Comparison of ENCODE assay signal across 8 cellular contexts in genomic region chr3:52481819-52482521, GRCh38. TPM values are rescaled to one million over a fixed set of nuclear protein-coding genes. Genes with fewer than 3 reads are reported as not detected.
DNase-seq lines count a peak whose midpoint lies in the region; ATAC-seq and TF ChIP-seq lines count a peak whose summit lies in the region.

No MANE protein-coding gene starts in this region.

- no peak for TF ChIP-seq POLR2A in spleen (IDR thresholded peaks at IDR 0.05)

- H2AFZ ChIP-seq in DND-41 (ENCODE audit: low read depth, low read length) = no peak overlapping the region

- ATAC-seq in DND-41 (ENCODE audit: insufficient read depth, low read depth) (no peak), T-helper 17 cell (no peak), right cardiac atrium (no peak), GM21367 (IDR thresholded peaks at IDR 0.05; ENCODE audit: unreplicated experiment) (no peak), GM18498 (IDR thresholded peaks at IDR 0.05; ENCODE audit: unreplicated experiment) (no peak)

- H3K36me3 Mint-ChIP-seq in T-helper 17 cell (ENCODE audit: low read depth) = peaks cover 2% of the 10 kb centered on the region

- DNase-seq in DND-41 = no peak
- no peak for DNase-seq in T-helper 17 cell
- peak; percentile 31 to 69 (median 64) for DNase-seq in right cardiac atrium
- no peak for DNase-seq in coronary artery (ENCODE audit: low spot score)
- DNase-seq in spleen = no peak

- H3K4me3 ChIP-seq in DND-41 (ENCODE audit: low read depth in 1 of 2, low read length in 2 of 2) (no peak overlapping the region), right cardiac atrium (ENCODE audit: low read length) (no peak overlapping the region), coronary artery (no peak overlapping the region), spleen (no peak overlapping the region)

- H3K4me2 ChIP-seq in DND-41 (ENCODE audit: insufficient read depth, low read length) = no peak overlapping the region

- peak overlapping the region; percentile 51 for H3K27ac Mint-ChIP-seq in T-helper 17 cell

- no peaks in the 10 kb centered on the region for H3K27me3 Mint-ChIP-seq in T-helper 17 cell

- no peak overlapping the region for H3K27ac ChIP-seq in 22Rv1
- H3K27ac ChIP-seq in DND-41 (ENCODE audit: low read length) = no peak overlapping the region
- no peak overlapping the region for H3K27ac ChIP-seq in right cardiac atrium (ENCODE audit: low read length)
- H3K27ac ChIP-seq in coronary artery = peak overlapping the region in 1 of 2 donors; percentile 81
- H3K27ac ChIP-seq in spleen = no peak overlapping the region

- intact Hi-C loops in right cardiac atrium (cut with DNase I) (loop anchor here in 1 of 4 donors (5.0 kb wide), 1 partner anchor 50 kb away; the partner anchor contains the start of gene NT5DC2), spleen (cut with DNase I; ENCODE audit: low total_unique reads) (no loop called here)

- peaks cover 7% of the 10 kb centered on the region for H3K4me1 Mint-ChIP-seq in T-helper 17 cell

- TF ChIP-seq CTCF in 22Rv1 (IDR thresholded peaks at IDR 0.05) (peak; percentile 74), DND-41 (IDR thresholded peaks at IDR 0.05; ENCODE audit: borderline replicate concordance, extremely low read depth, low read length, poor library complexity, severe bottlenecking) (peak; percentile 62), coronary artery (IDR thresholded peaks at IDR 0.05) (no peak), spleen (IDR thresholded peaks at IDR 0.05 in 8 of 11, conservative IDR thresholded peaks at IDR 0.05 in 3 of 11) (peak in 3 of 11 experiments; percentile 21 to 41 (median 32))

- H3K9me3 ChIP-seq in DND-41 (ENCODE audit: insufficient read depth, low read length, severe bottlenecking) (no peaks in the 10 kb centered on the region), T-helper 17 cell (ENCODE audit: control insufficient read depth, low read length, poor library complexity, severe bottlenecking) (no peaks in the 10 kb centered on the region), right cardiac atrium (ENCODE audit: control insufficient read depth, low read length) (no peaks in the 10 kb centered on the region), spleen (no peaks in the 10 kb centered on the region)

- H3K79me2 ChIP-seq in DND-41 (ENCODE audit: insufficient read depth, low read length) = no peaks in the 10 kb centered on the region

- no peak overlapping the region for H3K4me3 Mint-ChIP-seq in T-helper 17 cell

- H3K9ac ChIP-seq in DND-41 (ENCODE audit: low read depth, low read length) = no peak overlapping the region

- H3K27me3 ChIP-seq in DND-41 (ENCODE audit: insufficient read depth, low read length, poor library complexity) (no peaks in the 10 kb centered on the region), right cardiac atrium (ENCODE audit: control insufficient read depth, insufficient read depth) (no peaks in the 10 kb centered on the region), spleen (replicated peaks in 1 of 7) (no peaks in the 10 kb centered on the region)

- H3K4me1 ChIP-seq in DND-41 (ENCODE audit: insufficient read depth, low read length) (no peaks in the 10 kb centered on the region), right cardiac atrium (ENCODE audit: control insufficient read depth, insufficient read depth, low read length) (peaks cover 14% of the 10 kb centered on the region), spleen (peaks cover 0 to 40% (median 12%) of the 10 kb centered on the region in 6 donors)

- H3K36me3 ChIP-seq in DND-41 (ENCODE audit: insufficient read depth, low read length) (peaks cover 93% of the 10 kb centered on the region), spleen (peaks cover 0 to 99% (median 81%) of the 10 kb centered on the region in 6 donors)

- WGBS in right cardiac atrium = 81% methylated on average over 23 of the region's 23 CpGs
- WGBS in spleen, 5 donors = 90 to 95% (median 93%) methylated on average over 23 of the region's 23 CpGs

- H4K20me1 ChIP-seq in DND-41 (ENCODE audit: insufficient read depth, low read length) = peaks cover 3% of the 10 kb centered on the region

RNA-seq across cellular contexts. Expression of gene STAB1, which starts 13.2 kb away (rescaled TPM):
- total RNA-seq in T-helper 17 cell (1 to 10 TPM; 1.7 to 4.9 TPM), right cardiac atrium (100 to 1,000 TPM in 2 of 4 donors, 10 to 100 TPM in 2; 91.9 to 159 (median 101) TPM), spleen (1,000 to 10,000 TPM in 1 of 7 donors, 100 to 1,000 TPM in 6; 351 to 1,070 (median 406) TPM)
- polyA plus RNA-seq in right cardiac atrium (69.5 TPM), spleen (1,000 to 10,000 TPM in 2 of 3 donors, 100 to 1,000 TPM in 1; 287 to 1,994 (median 1,275) TPM)

RNA-seq across cellular contexts. Expression of gene NISCH, which starts 26.6 kb away (rescaled TPM):
- total RNA-seq in T-helper 17 cell (100 to 1,000 TPM; 121 to 146 TPM), right cardiac atrium (10 to 100 TPM; 48.6 to 59.2 (median 53.0) TPM), spleen (10 to 100 TPM; 72.5 to 92.7 (median 86.2) TPM)
- polyA plus RNA-seq in right cardiac atrium (31.2 TPM), spleen (10 to 100 TPM; 18.9 to 45.1 (median 41.7) TPM)

RNA-seq across cellular contexts. Expression of gene TNNC1, which starts 28.1 kb away (rescaled TPM):
- 1 to 10 TPM; 3.7 to 3.8 TPM for total RNA-seq in T-helper 17 cell
- total RNA-seq in right cardiac atrium = 1,000 to 10,000 TPM; 2,349 to 3,477 (median 2,851) TPM
- polyA plus RNA-seq in right cardiac atrium = 6,305 TPM
- 1 to 10 TPM in 6 of 7 donors, under 1 TPM in 1; 0.74 to 2.2 (median 1.6) TPM for total RNA-seq in spleen
- 1 to 10 TPM; 2.2 to 5.8 (median 4.4) TPM for polyA plus RNA-seq in spleen

RNA-seq across cellular contexts. Expression of gene SEMA3G, which starts 37.1 kb away (rescaled TPM):
- total RNA-seq in T-helper 17 cell (1 to 10 TPM; 1.5 to 2.3 TPM), right cardiac atrium (10 to 100 TPM in 1 of 4 donors, 1 to 10 TPM in 3; 4.7 to 13.1 (median 8.3) TPM), spleen (10 to 100 TPM in 5 of 7 donors, 1 to 10 TPM in 2; 7.9 to 20.2 (median 10.8) TPM)
- polyA plus RNA-seq in right cardiac atrium (11.2 TPM), spleen (1 to 10 TPM; 1.0 to 7.8 (median 3.5) TPM)

RNA-seq across cellular contexts. Expression of gene NT5DC2, which starts 51.7 kb away (rescaled TPM):
- total RNA-seq in T-helper 17 cell (1 to 10 TPM; 2.3 to 2.5 TPM), right cardiac atrium (100 to 1,000 TPM; 123 to 223 (median 154) TPM), spleen (10 to 100 TPM in 6 of 7 donors, 1 to 10 TPM in 1; 9.3 to 26.0 (median 12.0) TPM)
- polyA plus RNA-seq in right cardiac atrium (322 TPM), spleen (10 to 100 TPM in 1 of 3 donors, 1 to 10 TPM in 2; 7.8 to 11.8 (median 7.9) TPM)

Comparison
In these comparisons a context has a peak if more than half of its experiments do, and no peak if none do; other contexts are left out.
1. DNase-seq: peak in right cardiac atrium (3 of 3); none in DND-41 (single experiment), T-helper 17 cell (0 of 3), coronary artery (single experiment) and spleen (single experiment).
2. RNA of gene STAB1, which starts 13.2 kb away (total RNA-seq): 351 to 1,070 TPM in spleen and 91.9 to 159 TPM in right cardiac atrium; 1.7 to 4.9 TPM in T-helper 17 cell; every median in the first group is over 10 times any median in the second.
3. RNA of gene TNNC1, which starts 28.1 kb away (total RNA-seq): 2,349 to 3,477 TPM in right cardiac atrium; 3.7 to 3.8 TPM in T-helper 17 cell and 0.74 to 2.2 TPM in spleen; every median in the first group is over 100 times any median in the second.